In the genomic region with DNA sequence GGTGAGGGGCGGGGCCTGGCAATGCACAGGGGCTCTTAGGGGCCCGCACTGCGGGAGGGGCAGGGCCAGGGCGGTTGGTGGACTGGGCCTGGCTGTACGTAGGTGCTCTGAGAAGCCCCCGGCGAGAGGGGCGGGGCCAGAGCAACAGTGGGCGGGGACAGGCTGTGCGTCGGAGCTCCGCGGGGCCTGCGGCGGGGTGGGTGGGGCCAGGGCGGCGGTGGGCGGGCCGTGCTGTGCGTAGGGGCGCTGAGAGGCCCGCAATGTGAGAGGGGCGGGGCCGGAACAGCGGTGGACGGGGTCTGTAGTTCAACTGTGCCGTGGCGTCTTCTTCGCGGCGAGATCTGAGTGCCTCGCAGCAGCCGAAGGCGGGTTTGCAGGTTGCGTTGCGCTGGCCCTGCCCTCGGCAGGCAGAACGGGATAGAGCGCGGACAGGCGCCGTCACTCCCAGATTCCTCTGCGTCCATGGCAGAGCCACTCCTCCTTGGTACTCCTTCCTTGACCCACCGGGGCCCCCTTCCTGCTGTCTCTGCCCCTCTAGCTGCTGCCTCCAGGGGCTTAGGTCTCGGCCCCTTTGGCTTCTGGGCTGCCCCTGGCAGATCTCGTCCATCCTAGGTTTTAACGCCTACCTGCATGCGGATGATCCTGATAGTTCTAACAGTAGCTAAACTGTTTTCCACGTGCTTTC, we compare ENCODE assay signal across 8 cellular contexts. TPM values are rescaled to one million over a fixed set of nuclear protein-coding genes. Genes with fewer than 3 reads are reported as not detected.
DNase-seq lines count a peak whose midpoint lies in the region; ATAC-seq and TF ChIP-seq lines count a peak whose summit lies in the region.

No MANE protein-coding gene starts in this region.

- H3K4me1 Mint-ChIP-seq in activated naive CD8-positive, alpha-beta T cell treated with anti-CD3 and anti-CD28 coated beads, Interleukin-2, amount 50 U/mL, for 24 hours, result peaks cover 14% of the 10 kb centered on the region

- no peaks in the 10 kb centered on the region for H3K9me2 ChIP-seq in SU-DHL-6 (replicated peaks; ENCODE audit: insufficient read depth, low read length)

- H4K20me1 ChIP-seq in SU-DHL-6 (ENCODE audit: low read depth, low read length), result no peaks in the 10 kb centered on the region

- ATAC-seq in HG02759 (IDR thresholded peaks at IDR 0.05; ENCODE audit: unreplicated experiment) (peak; percentile 77), heart right ventricle (peak; percentile 92 to 97 (median 94)), upper lobe of left lung (ENCODE audit: low FRiP score in 2 of 2) (peak; percentile 96 to 97)
- ATAC-seq in activated naive CD8-positive, alpha-beta T cell treated with anti-CD3 and anti-CD28 coated beads, Interleukin-2, amount 50 U/mL, for 24 hours, result peak; percentile 78

- TF ChIP-seq CTCF in GM12875 (IDR thresholded peaks at IDR 0.05; ENCODE audit: borderline replicate concordance, insufficient read depth, low read depth, low read length), result no peak
- no peak for TF ChIP-seq CTCF in SU-DHL-6 (IDR thresholded peaks at IDR 0.05; ENCODE audit: insufficient read depth, low read length, poor library complexity, severe bottlenecking)
- peak in 1 of 9 donors; percentile 9 for TF ChIP-seq CTCF in heart right ventricle (IDR thresholded peaks at IDR 0.05)
- TF ChIP-seq CTCF in upper lobe of left lung (IDR thresholded peaks at IDR 0.05), result no peak

- H3F3A ChIP-seq in SU-DHL-6 (ENCODE audit: insufficient read depth), result no peaks in the 10 kb centered on the region

- no peaks in the 10 kb centered on the region for H3K79me2 ChIP-seq in SU-DHL-6 (ENCODE audit: insufficient read depth, low read length)

- H3K27me3 Mint-ChIP-seq in activated naive CD8-positive, alpha-beta T cell treated with anti-CD3 and anti-CD28 coated beads, Interleukin-2, amount 50 U/mL, for 24 hours, result peaks cover 7% of the 10 kb centered on the region

- H3K9me3 ChIP-seq in SU-DHL-6 (ENCODE audit: insufficient read depth, low read length) (no peaks in the 10 kb centered on the region), heart right ventricle (no peaks in the 10 kb centered on the region), upper lobe of left lung (no peaks in the 10 kb centered on the region)

- peak overlapping the region; percentile 90 for H3K27ac Mint-ChIP-seq in activated naive CD8-positive, alpha-beta T cell treated with anti-CD3 and anti-CD28 coated beads, Interleukin-2, amount 50 U/mL, for 24 hours

- H3K4me3 Mint-ChIP-seq in activated naive CD8-positive, alpha-beta T cell treated with anti-CD3 and anti-CD28 coated beads, Interleukin-2, amount 50 U/mL, for 24 hours, result peak overlapping the region; percentile 93

- H2AFZ ChIP-seq in SU-DHL-6 (ENCODE audit: low read depth, low read length, severe bottlenecking), result peak overlapping the region; percentile 95

- H3K9me3 Mint-ChIP-seq in activated naive CD8-positive, alpha-beta T cell treated with anti-CD3 and anti-CD28 coated beads, Interleukin-2, amount 50 U/mL, for 24 hours, result no peaks in the 10 kb centered on the region

- H3K27ac ChIP-seq in SU-DHL-6 (ENCODE audit: low read depth, low read length) (no peak overlapping the region), heart right ventricle (peak overlapping the region; percentile 2 to 86 (median 70)), upper lobe of left lung (peak overlapping the region; percentile 48 to 89 (median 84))

- DNase-seq in NCI-H128 (lab: John Stamatoyannopoulos, UW; ENCODE audit: unreplicated experiment) (peak; percentile 59), heart right ventricle (peak; percentile 91 to 95), posterior vena cava (ENCODE audit: low spot score) (peak; percentile 98), upper lobe of left lung (peak; percentile 91 to 99)
- DNase-seq in activated naive CD8-positive, alpha-beta T cell treated with anti-CD3 and anti-CD28 coated beads, Interleukin-2, amount 50 U/mL, for 24 hours, result peak; percentile 97

- peaks cover 2 to 27% (median 24%) of the 10 kb centered on the region in 9 donors for H3K4me1 ChIP-seq in heart right ventricle
- peaks cover 14 to 26% (median 24%) of the 10 kb centered on the region in 4 donors for H3K4me1 ChIP-seq in upper lobe of left lung

- intact Hi-C loops in heart right ventricle (cut with DNase I) (loop anchor here in 5 of 10 donors (2.0 to 5.0 kb wide), 2 partner anchors 33 to 34 kb away; a partner anchor contains a TSS), posterior vena cava (cut with DNase I) (loop anchor here in 1 of 2 donors (5.0 kb wide), 1 partner anchor 1248 kb away; no protein-coding TSS in a partner anchor)

- H3K4me2 ChIP-seq in SU-DHL-6 (ENCODE audit: low read depth, low read length, poor library complexity, severe bottlenecking), result peak overlapping the region; percentile 82

- H3K36me3 ChIP-seq in SU-DHL-6 (ENCODE audit: low read length) (no peaks in the 10 kb centered on the region), heart right ventricle (no peaks in the 10 kb centered on the region), upper lobe of left lung (no peaks in the 10 kb centered on the region)

- peak in 1 of 4 donors; percentile 51 for TF ChIP-seq POLR2A in upper lobe of left lung (IDR thresholded peaks at IDR 0.05)

- H3K27me3 ChIP-seq in SU-DHL-6 (ENCODE audit: low read length), result no peaks in the 10 kb centered on the region
- H3K27me3 ChIP-seq in heart right ventricle, result peaks cover 0 to 6% (median 0%) of the 10 kb centered on the region in 7 donors
- H3K27me3 ChIP-seq in upper lobe of left lung, result no peaks in the 10 kb centered on the region

- peak overlapping the region; percentile 61 for H3K9ac ChIP-seq in SU-DHL-6 (ENCODE audit: low read length)

- H3K4me3 ChIP-seq in GM12875 (ENCODE audit: low read depth, low read length) (peak overlapping the region; percentile 63), SU-DHL-6 (ENCODE audit: insufficient read depth, low read length, poor library complexity, severe bottlenecking) (peak overlapping the region; percentile 64), heart right ventricle (peak overlapping the region; percentile 49 to 94 (median 70)), upper lobe of left lung (peak overlapping the region; percentile 77 to 96 (median 94))

- H3K36me3 Mint-ChIP-seq in activated naive CD8-positive, alpha-beta T cell treated with anti-CD3 and anti-CD28 coated beads, Interleukin-2, amount 50 U/mL, for 24 hours (ENCODE audit: low read depth), result no peaks in the 10 kb centered on the region

- TF ChIP-seq EP300 in upper lobe of left lung (IDR thresholded peaks at IDR 0.05), result no peak

- WGBS in heart right ventricle, 2 donors, result 0% methylated on average over 47 to 49 of the region's 49 CpGs
- WGBS in upper lobe of left lung, 2 donors, result 0 to 4% methylated on average over 5 to 25 of the region's 49 CpGs

RNA-seq across cellular contexts. Expression of a gene that starts 33.2 kb away (rescaled TPM):
- total RNA-seq in heart right ventricle, result 1 to 10 TPM; 1.4 to 4.0 (median 2.7) TPM
- polyA plus RNA-seq in heart right ventricle, result 1 to 10 TPM; 1.8 to 2.1 TPM
- total RNA-seq in posterior vena cava, result 1 to 10 TPM in 1 of 2 donors, under 1 TPM in 1; 0.71 to 1.0 TPM
- 1 to 10 TPM in 2 of 6 donors, under 1 TPM in 3, not detected in 1; 0.46 to 1.5 (median 0.91) TPM for total RNA-seq in upper lobe of left lung
